In genomic region chr17:27541326-27542023, GRCh38 we compare ENCODE assay signal across 13 cellular contexts.
DNase-seq lines count a peak whose midpoint lies in the region; ATAC-seq and TF ChIP-seq lines count a peak whose summit lies in the region.
"Had no signal": no experiment of that assay in that cellular context is flagged by ENCODE, and none has a peak within 500 bp of the region (broad histone marks: within the 10 kb centered on the region; RNA-seq: fewer than 3 reads in every experiment).

No MANE protein-coding gene starts in this region.

- peak overlapping the region; percentile 90 for H4K91ac ChIP-seq in IMR-90 (ENCODE audit: insufficient read depth, low read depth, low read length)

- intact Hi-C loops in IMR-90 (cut with micrococcal nuclease) (loop anchor here (5.0 kb wide), 2 partner anchors 39 to 189 kb away; no protein-coding TSS in a partner anchor), dorsolateral prefrontal cortex (cut with DNase I) (loop anchor here in 1 of 2 donors (5.0 kb wide), 1 partner anchor 56 kb away; no protein-coding TSS in a partner anchor), spleen (cut with DNase I; ENCODE audit: low total_unique reads) (no loop called here)

- peak overlapping the region; percentile 92 for H2BK15ac ChIP-seq in IMR-90 (ENCODE audit: low read depth, low read length)

- in situ Hi-C loops in IMR-90 (cut with MboI; ENCODE audit: low sequenced_read_pairs), result loop anchor here (25.0 kb wide), 1 partner anchor 796 kb away; the partner anchor contains the start of genes IFT20 and TNFAIP1

- dilution Hi-C loops in IMR-90 (cut with HindIII; ENCODE audit: low sequenced_read_pairs, unreplicated experiment), result no loop called here

- H3K4me2 ChIP-seq in BLaER1, result peak overlapping the region; percentile 1; the same call in 1 of the 2 replicates
- H3K4me2 ChIP-seq in IMR-90 (ENCODE audit: low read depth, low read length), result no peak overlapping the region; the same call in 1 of the 2 replicates

- TF ChIP-seq RAD21 in IMR-90 (IDR thresholded peaks at IDR 0.05; ENCODE audit: low read length), result no peak

- H2AFZ ChIP-seq in IMR-90 (replicated peaks; ENCODE audit: low read length, poor library complexity), result no peak overlapping the region

- no CpG with 5 or more reads among the region's 5 CpGs for WGBS in IMR-90 (ENCODE audit: extremely low coverage in 2 of 2, insufficient read length in 1 of 2), 2 experiments
- WGBS in spleen, 5 donors, result 85 to 92% (median 87%) methylated on average over 5 of the region's 5 CpGs

- no peaks in the 10 kb centered on the region for H3K36me3 ChIP-seq in BLaER1
- peaks cover 6% of the 10 kb centered on the region; the same call in 1 of the 2 replicates for H3K36me3 ChIP-seq in IMR-90 (ENCODE audit: control insufficient read depth, insufficient read depth, low read length)
- H3K36me3 ChIP-seq in spleen, result no peaks in the 10 kb centered on the region
- H3K36me3 ChIP-seq: ovary had no signal

- H3K27me3 ChIP-seq in BLaER1 (0 out of 2 replicates have a peak, but pooled peaks cover 3% of the 10 kb centered on the region), IMR-90 (ENCODE audit: control insufficient read depth, insufficient read depth, low read length) (no peaks in the 10 kb centered on the region), dorsolateral prefrontal cortex (no peaks in the 10 kb centered on the region), spleen (replicated peaks in 1 of 7) (no peaks in the 10 kb centered on the region)
- H3K27me3 ChIP-seq: ovary had no signal

- peaks cover 51% of the 10 kb centered on the region for H3K9me1 ChIP-seq in IMR-90 (ENCODE audit: insufficient read depth, low read length)

- no peak overlapping the region for H2AK9ac ChIP-seq in IMR-90 (replicated peaks; ENCODE audit: low read depth, low read length, poor library complexity)

- no peak for ATAC-seq in IMR-90 (ENCODE audit: low read depth)
- no peak for ATAC-seq in GM19328 (IDR thresholded peaks at IDR 0.05; ENCODE audit: unreplicated experiment)
- no peak for ATAC-seq in GM19452 (IDR thresholded peaks at IDR 0.05; ENCODE audit: unreplicated experiment)
- ATAC-seq: activated naive CD4-positive, alpha-beta T cell treated with anti-CD3 and anti-CD28 coated beads, Interleukin-2, amount 50 U/mL, for 72 hours had no signal

- TF ChIP-seq CTCF in IMR-90 (conservative IDR thresholded peaks at IDR 0.05; ENCODE audit: low read depth, low read length), result no peak
- TF ChIP-seq CTCF in dorsolateral prefrontal cortex (IDR thresholded peaks at IDR 0.05 in 54 of 56, conservative IDR thresholded peaks at IDR 0.05 in 2 of 56; ENCODE audit: low read depth in 1 of 56, partially characterized antibody in 56 of 56), result no peak
- TF ChIP-seq CTCF in spleen (IDR thresholded peaks at IDR 0.05 in 8 of 11, conservative IDR thresholded peaks at IDR 0.05 in 3 of 11), result no peak

- no peak overlapping the region for H3K4me3 ChIP-seq in BLaER1
- H3K4me3 ChIP-seq in IMR-90 (ENCODE audit: insufficient read depth, low read depth, low read length), result no peak overlapping the region
- H3K4me3 ChIP-seq in dorsolateral prefrontal cortex, result no peak overlapping the region
- H3K4me3 ChIP-seq in spleen, result no peak overlapping the region
- H3K4me3 ChIP-seq: ovary had no signal

- H3K9ac ChIP-seq in BLaER1 (no peak overlapping the region), IMR-90 (ENCODE audit: low read depth, low read length) (0 out of 2 replicates have a peak overlapping the region, but pooled peaks have one; percentile 41)

- CTCF ChIA-PET in IMR-90 (lab: Yijun Ruan, JAX), result no interaction called here

- peak overlapping the region; percentile 92 for H2AK5ac ChIP-seq in IMR-90 (ENCODE audit: low read depth, low read length)

- peak overlapping the region; percentile 69; the same call in 1 of the 2 replicates for H3K56ac ChIP-seq in IMR-90 (ENCODE audit: extremely low read depth, insufficient read depth, low read length)

- H3K4ac ChIP-seq in IMR-90 (ENCODE audit: low read depth, low read length), result peak overlapping the region; percentile 88

- H4K5ac ChIP-seq in IMR-90 (ENCODE audit: low read depth, low read length), result peak overlapping the region; percentile 58

- H2BK5ac ChIP-seq in IMR-90 (ENCODE audit: low read depth, low read length, poor library complexity, severe bottlenecking), result peak overlapping the region; percentile 91

- H3K9me3 ChIP-seq in BLaER1, result no peaks in the 10 kb centered on the region
- no peaks in the 10 kb centered on the region for H3K9me3 ChIP-seq in IMR-90 (ENCODE audit: control insufficient read depth, insufficient read depth, low read length)
- no peaks in the 10 kb centered on the region for H3K9me3 ChIP-seq in spleen
- H3K9me3 ChIP-seq: ovary had no signal

- H3K79me1 ChIP-seq in IMR-90 (ENCODE audit: low read depth in 1 of 2, low read length in 2 of 2), result peaks cover 63 to 89% of the 10 kb centered on the region in 2 experiments

- H4K8ac ChIP-seq in IMR-90 (ENCODE audit: low read depth in 2 of 2, low read length in 2 of 2), result peak overlapping the region; percentile 28 to 73

- H3K4me1 ChIP-seq in BLaER1 (peaks cover 41% of the 10 kb centered on the region), IMR-90 (ENCODE audit: control insufficient read depth, insufficient read depth, low read length) (peaks cover 54% of the 10 kb centered on the region), spleen (peaks cover 15 to 84% (median 72%) of the 10 kb centered on the region in 6 donors)

- H3K23ac ChIP-seq in IMR-90 (ENCODE audit: low read depth, low read length), result peak overlapping the region; percentile 65; the same call in 1 of the 2 replicates

- peak overlapping the region; percentile 80 for H2BK20ac ChIP-seq in IMR-90 (ENCODE audit: low read depth, low read length)

- no peak for DNase-seq in IMR-90
- no peak for DNase-seq in dorsolateral prefrontal cortex
- peak; percentile 44 for DNase-seq in spleen
- DNase-seq in medulla oblongata (ENCODE audit: extremely low spot score), result no peak
- no peak for DNase-seq in GM03348 (ENCODE audit: low spot score)
- DNase-seq: KG1, NCI-H1417 treated with DMSO at 0.1 percent for 48 hours, NCI-H526, ovary had no signal

- BruUV-seq in IMR-90 (replicated peaks; lab: Mats Ljungman, UMichigan), result no TSS peak

- peaks cover 90% of the 10 kb centered on the region for H4K20me1 ChIP-seq in BLaER1
- H4K20me1 ChIP-seq in IMR-90 (ENCODE audit: insufficient read depth, low read length), result peaks cover 44% of the 10 kb centered on the region

- peak overlapping the region; percentile 93 for H2BK120ac ChIP-seq in IMR-90 (ENCODE audit: low read depth, low read length)

- TF ChIP-seq POLR2A in IMR-90 (IDR thresholded peaks at IDR 0.05; ENCODE audit: low read depth, low read length) (no peak), spleen (IDR thresholded peaks at IDR 0.05) (no peak)

- no peak overlapping the region for H3K27ac ChIP-seq in BLaER1
- H3K27ac ChIP-seq in IMR-90 (ENCODE audit: insufficient read depth, low read length), result peak overlapping the region; percentile 90; the same call in 1 of the 2 replicates
- H3K27ac ChIP-seq in dorsolateral prefrontal cortex, result peak overlapping the region in 38 of 59 donors; percentile 16 to 85 (median 76)
- peak overlapping the region in 6 of 8 donors; percentile 60 to 80 (median 72) for H3K27ac ChIP-seq in spleen

- POLR2A ChIA-PET in IMR-90 (lab: Charles Lee; ENCODE audit: unreplicated experiment), result no interaction called here

- peak overlapping the region; percentile 62 for H3K18ac ChIP-seq in IMR-90 (ENCODE audit: low read depth, low read length)

- H3K14ac ChIP-seq in IMR-90 (replicated peaks; ENCODE audit: low read depth, low read length), result peak overlapping the region; percentile 68

TF ChIP-seq in IMR-90, 13 proteins besides CTCF, POLR2A, EP300 and RAD21:
- TF ChIP-seq FOS (IDR thresholded peaks at IDR 0.05; ENCODE audit: low read depth, low read length) (no peak), BHLHE40 (IDR thresholded peaks at IDR 0.05; ENCODE audit: low read depth, low read length) (no peak), RCOR1 (IDR thresholded peaks at IDR 0.05; ENCODE audit: insufficient replicate concordance, low read length) (no peak), RFX5 (IDR thresholded peaks at IDR 0.05; ENCODE audit: low read depth, low read length) (no peak), NFE2L2 (IDR thresholded peaks at IDR 0.05; ENCODE audit: low read depth, low read length) (no peak)
- TF ChIP-seq, protein P1, sequence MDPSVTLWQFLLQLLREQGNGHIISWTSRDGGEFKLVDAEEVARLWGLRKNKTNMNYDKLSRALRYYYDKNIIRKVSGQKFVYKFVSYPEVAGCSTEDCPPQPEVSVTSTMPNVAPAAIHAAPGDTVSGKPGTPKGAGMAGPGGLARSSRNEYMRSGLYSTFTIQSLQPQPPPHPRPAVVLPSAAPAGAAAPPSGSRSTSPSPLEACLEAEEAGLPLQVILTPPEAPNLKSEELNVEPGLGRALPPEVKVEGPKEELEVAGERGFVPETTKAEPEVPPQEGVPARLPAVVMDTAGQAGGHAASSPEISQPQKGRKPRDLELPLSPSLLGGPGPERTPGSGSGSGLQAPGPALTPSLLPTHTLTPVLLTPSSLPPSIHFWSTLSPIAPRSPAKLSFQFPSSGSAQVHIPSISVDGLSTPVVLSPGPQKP (IDR thresholded peaks at IDR 0.05; ENCODE audit: borderline replicate concordance, low read depth, low read length), result no peak
